ENCODE assay signal across 9 cellular contexts in the genomic region with DNA sequence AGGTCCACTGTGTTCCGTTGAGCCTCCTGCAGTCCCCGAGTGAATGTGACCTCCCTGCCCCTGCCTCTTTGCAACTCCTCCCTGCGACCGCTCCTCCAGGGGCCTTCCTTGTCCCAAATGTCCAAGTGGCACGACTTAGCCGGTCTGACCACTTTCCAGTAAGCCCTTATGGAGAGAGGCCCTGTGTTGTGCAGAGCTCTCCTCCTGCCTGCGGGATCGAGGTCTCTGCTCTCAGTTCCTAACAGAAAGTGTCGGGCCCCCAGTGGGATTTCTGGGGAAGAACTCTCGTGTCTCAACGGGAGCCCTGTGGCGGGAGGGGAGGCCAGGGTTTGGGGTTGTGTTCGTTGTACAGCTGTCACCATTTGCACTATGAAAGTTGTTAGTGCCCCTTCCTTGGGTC.
DNase-seq lines count a peak whose midpoint lies in the region; ATAC-seq and TF ChIP-seq lines count a peak whose summit lies in the region.
"Had no signal": no experiment of that assay in that cellular context is flagged by ENCODE, and none has a peak within 500 bp of the region (broad histone marks: within the 10 kb centered on the region; RNA-seq: fewer than 3 reads in every experiment).

No MANE protein-coding gene starts in this region.

- H3K4me1 ChIP-seq in left lung, result peaks cover 63 to 97% of the 10 kb centered on the region in 2 donors
- peaks cover 87% of the 10 kb centered on the region for H3K4me1 ChIP-seq in stomach smooth muscle (ENCODE audit: control insufficient read depth, insufficient read depth, low read length)

- no peaks in the 10 kb centered on the region for H3K9me3 Mint-ChIP-seq in activated CD4-positive, alpha-beta T cell treated with anti-CD3 and anti-CD28 coated beads for 36 hours (ENCODE audit: low read depth)

- CTCF ChIA-PET in activated CD4-positive, alpha-beta T cell treated with anti-CD3 and anti-CD28 coated beads for 36 hours (lab: Charles Lee), result interaction anchor here (0.6 to 3.1 kb wide), 9 partner anchors 10 to 120 kb away, joined by 3 to 23 read pairs (median 3); no protein-coding TSS in a partner anchor

- peak overlapping the region; percentile 82 for H3K27ac ChIP-seq in angular gyrus (ENCODE audit: low read depth, low read length)
- peak overlapping the region; percentile 87 to 92 for H3K27ac ChIP-seq in left lung
- H3K27ac ChIP-seq in stomach smooth muscle (ENCODE audit: low read length), result peak overlapping the region; percentile 96

- DNase-seq in activated CD4-positive, alpha-beta T cell treated with anti-CD3 and anti-CD28 coated beads for 36 hours, result no peak
- no peak for DNase-seq in activated CD4-positive, alpha-beta T cell treated with anti-CD3 and anti-CD28 coated beads for 4 hours
- DNase-seq in left lung (peak in 1 of 2 donors; percentile 67), SK-N-DZ (ENCODE audit: low spot score) (no peak)
- DNase-seq: NCI-H2029 had no signal

- H3K27ac Mint-ChIP-seq in activated CD4-positive, alpha-beta T cell treated with anti-CD3 and anti-CD28 coated beads for 36 hours, result peak overlapping the region; percentile 88

- peak overlapping the region; percentile 81 for H3K4me3 Mint-ChIP-seq in activated CD4-positive, alpha-beta T cell treated with anti-CD3 and anti-CD28 coated beads for 36 hours

- TF ChIP-seq CTCF in left lung (IDR thresholded peaks at IDR 0.05), result no peak

- peaks cover 73% of the 10 kb centered on the region for H3K4me1 Mint-ChIP-seq in activated CD4-positive, alpha-beta T cell treated with anti-CD3 and anti-CD28 coated beads for 36 hours

- POLR2A ChIA-PET in activated CD4-positive, alpha-beta T cell treated with anti-CD3 and anti-CD28 coated beads for 36 hours (lab: Charles Lee), result interaction anchor here (0.7 to 1.5 kb wide), 2 partner anchors 14 to 85 kb away, joined by 3 to 5 read pairs; no protein-coding TSS in a partner anchor

- intact Hi-C loops in activated CD4-positive, alpha-beta T cell treated with anti-CD3 and anti-CD28 coated beads for 36 hours (cut with DNase I, micrococcal nuclease), result loop anchor here (2.0 kb wide), 5 partner anchors 14 to 84 kb away; no protein-coding TSS in a partner anchor
- intact Hi-C loops in left lung (cut with DNase I), result no loop called here

- peak overlapping the region; percentile 92 to 93 for H3K9ac ChIP-seq in stomach smooth muscle (ENCODE audit: low read length in 2 of 2)

- no peak for ATAC-seq in activated CD4-positive, alpha-beta T cell treated with anti-CD3 and anti-CD28 coated beads for 36 hours
- peak; percentile 29 for ATAC-seq in left lung
- ATAC-seq in GM19395 (IDR thresholded peaks at IDR 0.05; ENCODE audit: unreplicated experiment), result no peak
- ATAC-seq in HG03280 (IDR thresholded peaks at IDR 0.05; ENCODE audit: unreplicated experiment), result no peak

- H3K36me3 ChIP-seq in left lung (no peaks in the 10 kb centered on the region), stomach smooth muscle (ENCODE audit: control insufficient read depth in 2 of 2, insufficient read depth in 2 of 2, low read length in 2 of 2) (no peaks in the 10 kb centered on the region)

- H3K4me3 ChIP-seq in left lung (peak overlapping the region; percentile 61 to 72), stomach smooth muscle (ENCODE audit: low read length in 2 of 2) (peak overlapping the region; percentile 86 to 93)

- H3K27me3 Mint-ChIP-seq in activated CD4-positive, alpha-beta T cell treated with anti-CD3 and anti-CD28 coated beads for 36 hours, result no peaks in the 10 kb centered on the region

- no peaks in the 10 kb centered on the region for H3K9me3 ChIP-seq in left lung
- H3K9me3 ChIP-seq in stomach smooth muscle (ENCODE audit: control insufficient read depth in 2 of 2, low read length in 2 of 2), result no peaks in the 10 kb centered on the region

- H3K27me3 ChIP-seq in left lung (peaks cover 0 to 4% of the 10 kb centered on the region in 2 donors), stomach smooth muscle (ENCODE audit: control insufficient read depth in 1 of 2, insufficient read depth in 2 of 2, low read length in 2 of 2) (no peaks in the 10 kb centered on the region)

- peaks cover 8% of the 10 kb centered on the region for H3K36me3 Mint-ChIP-seq in activated CD4-positive, alpha-beta T cell treated with anti-CD3 and anti-CD28 coated beads for 36 hours (ENCODE audit: low read depth)

Comparison
In these comparisons a context has a peak if more than half of its experiments do, and no peak if none do; other contexts are left out.
1. intact Hi-C loops: an anchor here in activated CD4-positive, alpha-beta T cell treated with anti-CD3 and anti-CD28 coated beads for 36 hours (2.0 kb wide); none called in left lung.